In the genomic region with DNA sequence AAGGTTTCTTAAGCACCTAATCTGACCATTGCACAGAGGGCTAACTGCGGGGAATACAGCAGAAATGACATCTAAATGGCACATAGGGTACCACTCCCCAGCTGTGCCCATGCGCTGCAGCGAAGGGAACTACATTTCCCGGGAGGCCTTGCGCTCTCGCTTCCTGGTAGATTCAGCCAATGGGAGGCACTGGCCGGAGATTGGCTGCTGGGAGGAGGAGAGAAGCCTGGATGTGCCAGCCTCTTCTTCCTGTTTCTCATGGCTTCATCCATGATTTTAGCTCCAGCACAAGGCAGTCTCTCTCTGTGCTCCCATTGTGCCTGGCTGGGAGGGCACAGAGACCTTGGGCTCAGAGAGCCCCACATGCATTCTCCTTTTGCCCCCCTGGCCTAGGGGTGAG, we compare ENCODE assay signal across 1 cellular context.
TF ChIP-seq lines count a peak whose summit lies in the region.

No MANE protein-coding gene starts in this region.

TF ChIP-seq in K562, 482 proteins besides CTCF, POLR2A, EP300 and RAD21 (continued from another document):
- no peak for TF ChIP-seq ELF4 (CRISPR knock-in tag; IDR thresholded peaks at IDR 0.05)
- TF ChIP-seq LEF1 (IDR thresholded peaks at IDR 0.05) = no peak
- no peak for TF ChIP-seq ARHGAP35 (IDR thresholded peaks at IDR 0.05; ENCODE audit: partially characterized antibody)
- TF ChIP-seq PHB2 (IDR thresholded peaks at IDR 0.05; ENCODE audit: low read depth) = no peak
- no peak for TF ChIP-seq TOE1 (IDR thresholded peaks at IDR 0.05; ENCODE audit: borderline replicate concordance)
- TF ChIP-seq TOE1 (CRISPR knock-in tag; IDR thresholded peaks at IDR 0.05; ENCODE audit: borderline replicate concordance, low read depth) = no peak
- TF ChIP-seq PURB (CRISPR knock-in tag; IDR thresholded peaks at IDR 0.05; ENCODE audit: low read depth) = no peak
- no peak for TF ChIP-seq TCF3 (CRISPR knock-in tag; IDR thresholded peaks at IDR 0.05)
- no peak for TF ChIP-seq NONO (IDR thresholded peaks at IDR 0.05; ENCODE audit: low read depth in 2 of 2, low read length in 1 of 2)
- TF ChIP-seq HNRNPL (IDR thresholded peaks at IDR 0.05; ENCODE audit: low read depth, low read length) = no peak
- TF ChIP-seq SIX5 (IDR thresholded peaks at IDR 0.05; ENCODE audit: borderline replicate concordance in 1 of 2, insufficient read depth in 1 of 2, low read depth in 1 of 2, low read length in 2 of 2) = peak; percentile 59 to 60; a peak in 3 of 4 replicates
- no peak for TF ChIP-seq ZNF347 (CRISPR knock-in tag; IDR thresholded peaks at IDR 0.05; ENCODE audit: low read depth)
- TF ChIP-seq PHF20 (IDR thresholded peaks at IDR 0.05; ENCODE audit: partially characterized antibody) = no peak
- TF ChIP-seq, protein P1, sequence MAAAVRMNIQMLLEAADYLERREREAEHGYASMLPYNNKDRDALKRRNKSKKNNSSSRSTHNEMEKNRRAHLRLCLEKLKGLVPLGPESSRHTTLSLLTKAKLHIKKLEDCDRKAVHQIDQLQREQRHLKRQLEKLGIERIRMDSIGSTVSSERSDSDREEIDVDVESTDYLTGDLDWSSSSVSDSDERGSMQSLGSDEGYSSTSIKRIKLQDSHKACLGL (CRISPR knock-in tag; IDR thresholded peaks at IDR 0.05; ENCODE audit: borderline replicate concordance, poor library complexity, severe bottlenecking) = no peak
- TF ChIP-seq CCAR2 (IDR thresholded peaks at IDR 0.05; ENCODE audit: low read depth, low read length) = no peak
- no peak for TF ChIP-seq ZNF184 (CRISPR knock-in tag; IDR thresholded peaks at IDR 0.05)
- TF ChIP-seq ZFX (CRISPR knock-in tag; IDR thresholded peaks at IDR 0.05) = no peak
- no peak for TF ChIP-seq ZKSCAN8 (CRISPR knock-in tag; IDR thresholded peaks at IDR 0.05)
- TF ChIP-seq ELF1 (tag; IDR thresholded peaks at IDR 0.05) = peak; percentile 90
- TF ChIP-seq ZNF224 (CRISPR knock-in tag; IDR thresholded peaks at IDR 0.05) = no peak
- TF ChIP-seq TAF9B (IDR thresholded peaks at IDR 0.05; ENCODE audit: partially characterized antibody) = no peak
- TF ChIP-seq ZNF589 (CRISPR knock-in tag; IDR thresholded peaks at IDR 0.05; ENCODE audit: low read depth) = no peak
- TF ChIP-seq CAMTA2 (CRISPR knock-in tag; conservative IDR thresholded peaks at IDR 0.05) = no peak
- peak; percentile 60 to 67 for TF ChIP-seq NRF1 (conservative IDR thresholded peaks at IDR 0.05 in 1 of 2, IDR thresholded peaks at IDR 0.05 in 1 of 2)
- TF ChIP-seq, protein P2, sequence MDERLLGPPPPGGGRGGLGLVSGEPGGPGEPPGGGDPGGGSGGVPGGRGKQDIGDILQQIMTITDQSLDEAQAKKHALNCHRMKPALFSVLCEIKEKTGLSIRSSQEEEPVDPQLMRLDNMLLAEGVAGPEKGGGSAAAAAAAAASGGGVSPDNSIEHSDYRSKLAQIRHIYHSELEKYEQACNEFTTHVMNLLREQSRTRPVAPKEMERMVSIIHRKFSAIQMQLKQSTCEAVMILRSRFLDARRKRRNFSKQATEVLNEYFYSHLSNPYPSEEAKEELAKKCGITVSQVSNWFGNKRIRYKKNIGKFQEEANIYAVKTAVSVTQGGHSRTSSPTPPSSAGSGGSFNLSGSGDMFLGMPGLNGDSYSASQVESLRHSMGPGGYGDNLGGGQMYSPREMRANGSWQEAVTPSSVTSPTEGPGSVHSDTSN (CRISPR knock-in tag; IDR thresholded peaks at IDR 0.05; ENCODE audit: low read depth) = no peak
- TF ChIP-seq, protein P2 (tag; conservative IDR thresholded peaks at IDR 0.05; ENCODE audit: low read depth) = no peak
- TF ChIP-seq, protein P3, sequence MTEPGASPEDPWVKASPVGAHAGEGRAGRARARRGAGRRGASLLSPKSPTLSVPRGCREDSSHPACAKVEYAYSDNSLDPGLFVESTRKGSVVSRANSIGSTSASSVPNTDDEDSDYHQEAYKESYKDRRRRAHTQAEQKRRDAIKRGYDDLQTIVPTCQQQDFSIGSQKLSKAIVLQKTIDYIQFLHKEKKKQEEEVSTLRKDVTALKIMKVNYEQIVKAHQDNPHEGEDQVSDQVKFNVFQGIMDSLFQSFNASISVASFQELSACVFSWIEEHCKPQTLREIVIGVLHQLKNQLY (CRISPR knock-in tag; conservative IDR thresholded peaks at IDR 0.05) = no peak
- TF ChIP-seq JUN (IDR thresholded peaks at IDR 0.05; ENCODE audit: borderline replicate concordance, low read depth, low read length) = no peak
- no peak for TF ChIP-seq JUN (CRISPR knock-in tag; IDR thresholded peaks at IDR 0.05; ENCODE audit: borderline replicate concordance)
- TF ChIP-seq, protein P4, sequence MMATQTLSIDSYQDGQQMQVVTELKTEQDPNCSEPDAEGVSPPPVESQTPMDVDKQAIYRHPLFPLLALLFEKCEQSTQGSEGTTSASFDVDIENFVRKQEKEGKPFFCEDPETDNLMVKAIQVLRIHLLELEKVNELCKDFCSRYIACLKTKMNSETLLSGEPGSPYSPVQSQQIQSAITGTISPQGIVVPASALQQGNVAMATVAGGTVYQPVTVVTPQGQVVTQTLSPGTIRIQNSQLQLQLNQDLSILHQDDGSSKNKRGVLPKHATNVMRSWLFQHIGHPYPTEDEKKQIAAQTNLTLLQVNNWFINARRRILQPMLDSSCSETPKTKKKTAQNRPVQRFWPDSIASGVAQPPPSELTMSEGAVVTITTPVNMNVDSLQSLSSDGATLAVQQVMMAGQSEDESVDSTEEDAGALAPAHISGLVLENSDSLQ (IDR thresholded peaks at IDR 0.05) = peak; percentile 29; the same call in 1 of the 2 replicates
- no peak for TF ChIP-seq POU5F1 (IDR thresholded peaks at IDR 0.05; ENCODE audit: borderline replicate concordance, low read depth, low read length, partially characterized antibody)
- no peak for TF ChIP-seq CHD1 (IDR thresholded peaks at IDR 0.05; ENCODE audit: low read length)
- TF ChIP-seq, protein P5, sequence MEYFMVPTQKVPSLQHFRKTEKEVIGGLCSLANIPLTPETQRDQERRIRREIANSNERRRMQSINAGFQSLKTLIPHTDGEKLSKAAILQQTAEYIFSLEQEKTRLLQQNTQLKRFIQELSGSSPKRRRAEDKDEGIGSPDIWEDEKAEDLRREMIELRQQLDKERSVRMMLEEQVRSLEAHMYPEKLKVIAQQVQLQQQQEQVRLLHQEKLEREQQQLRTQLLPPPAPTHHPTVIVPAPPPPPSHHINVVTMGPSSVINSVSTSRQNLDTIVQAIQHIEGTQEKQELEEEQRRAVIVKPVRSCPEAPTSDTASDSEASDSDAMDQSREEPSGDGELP (CRISPR knock-in tag; IDR thresholded peaks at IDR 0.05; ENCODE audit: borderline replicate concordance) = 0 out of 2 replicates have a peak, but pooled peaks have one; percentile 18
- TF ChIP-seq FOSL1 (tag; conservative IDR thresholded peaks at IDR 0.05) = no peak
- TF ChIP-seq HCFC1 (IDR thresholded peaks at IDR 0.05; ENCODE audit: low read depth, low read length) = peak; percentile 85
- peak; percentile 81 for TF ChIP-seq ZNF143 (CRISPR knock-in tag; IDR thresholded peaks at IDR 0.05)
- TF ChIP-seq EP400 (IDR thresholded peaks at IDR 0.05) = no peak
- peak; percentile 80 for TF ChIP-seq NFYB (IDR thresholded peaks at IDR 0.05; ENCODE audit: extremely low read depth, insufficient read length)
- TF ChIP-seq FOS (IDR thresholded peaks at IDR 0.05; ENCODE audit: extremely low read depth, insufficient read length) = peak; percentile 19
- TF ChIP-seq GTF2E2 (tag; IDR thresholded peaks at IDR 0.05) = no peak
- TF ChIP-seq CHCHD3 (CRISPR knock-in tag; IDR thresholded peaks at IDR 0.05) = no peak
- TF ChIP-seq HIVEP1 (CRISPR knock-in tag; IDR thresholded peaks at IDR 0.05) = no peak
- TF ChIP-seq SIN3B (IDR thresholded peaks at IDR 0.05; ENCODE audit: low read depth) = no peak
- TF ChIP-seq RBM34 (IDR thresholded peaks at IDR 0.05; ENCODE audit: borderline replicate concordance, insufficient read depth, low read length) = no peak
- no peak for TF ChIP-seq ETS2 (tag; IDR thresholded peaks at IDR 0.05; ENCODE audit: borderline replicate concordance, poor library complexity, severe bottlenecking)
- no peak for TF ChIP-seq RFX5 (IDR thresholded peaks at IDR 0.05; ENCODE audit: low read depth, low read length)
- no peak for TF ChIP-seq KDM1A (IDR thresholded peaks at IDR 0.05)
